In the genomic region with DNA sequence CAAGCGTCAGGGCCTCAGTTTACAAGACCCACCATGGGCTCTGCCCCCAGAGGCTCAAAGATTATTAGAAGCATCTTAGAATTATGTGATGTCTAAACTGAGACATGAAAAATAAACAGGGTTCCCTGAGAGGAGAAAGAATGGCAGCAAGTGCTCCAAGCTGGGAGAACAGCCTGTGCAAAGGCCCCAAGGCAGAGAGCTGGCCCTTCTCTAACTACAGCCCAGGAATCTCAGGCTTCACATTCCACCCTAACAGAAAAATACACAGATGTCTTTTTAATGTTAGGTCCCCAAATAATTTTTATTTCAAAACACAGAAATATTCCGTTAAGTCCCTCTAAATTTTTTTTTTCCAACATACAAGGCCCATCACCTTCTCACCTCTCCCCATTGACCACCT, we compare ENCODE assay signal across 1 cellular context.
TF ChIP-seq lines count a peak whose summit lies in the region.

No MANE protein-coding gene starts in this region.

TF ChIP-seq in H1, 55 proteins besides CTCF, POLR2A, EP300 and RAD21:
- TF ChIP-seq CBX8 (IDR thresholded peaks at IDR 0.05; ENCODE audit: borderline replicate concordance, low read depth, low read length) (no peak), YY1 (IDR thresholded peaks at IDR 0.05; ENCODE audit: low read depth, low read length) (no peak), POLR2AphosphoS5 (IDR thresholded peaks at IDR 0.05; ENCODE audit: low read depth, low read length) (no peak), EZH2 (IDR thresholded peaks at IDR 0.05; ENCODE audit: low read depth, low read length, severe bottlenecking) (no peak), HDAC2 (IDR thresholded peaks at IDR 0.05; ENCODE audit: borderline replicate concordance in 1 of 2, low read depth in 2 of 2, low read length in 2 of 2) (no peak), CEBPB (IDR thresholded peaks at IDR 0.05; ENCODE audit: low read depth, low read length) (no peak), RBBP5 (IDR thresholded peaks at IDR 0.05; ENCODE audit: borderline replicate concordance, low read depth, low read length) (no peak), NANOG (IDR thresholded peaks at IDR 0.05; ENCODE audit: insufficient read depth, low read depth, low read length, poor library complexity, severe bottlenecking) (no peak), SP4 (IDR thresholded peaks at IDR 0.05; ENCODE audit: low read length) (no peak), SIRT6 (IDR thresholded peaks at IDR 0.05; ENCODE audit: low read length) (no peak), TCF12 (IDR thresholded peaks at IDR 0.05; ENCODE audit: low read depth, low read length) (no peak)
TF ChIP-seq in H1: peak in this region for 0.
